ENCODE assay signal across 26 cellular contexts in genomic region chr12:60191271-60191670, GRCh38.
"Had no signal": no experiment of that assay in that cellular context is flagged by ENCODE, and none has a peak within 500 bp of the region (broad histone marks: within the 10 kb centered on the region; RNA-seq: fewer than 3 reads in every experiment).

No MANE protein-coding gene starts in this region.

- H3K27ac Mint-ChIP-seq: nephron; neural progenitor cell; progenitor cell of endocrine pancreas; stimulated activated effector memory CD8-positive, alpha-beta T cell treated with anti-CD3 and anti-CD28 coated beads, Interleukin-12 subunit alpha, Interleukin-12 subunit beta, amount 100 ng/mL, for 72 hours; stimulated activated naive B cell treated with anti-CD40 and anti-IgM and Interleukin-4, amounts not matched to agents 10 μg/mL and 1 μg/mL and 100 μg/mL, for 72 hours; stimulated activated naive CD8-positive, alpha-beta T cell treated with anti-CD3 and anti-CD28 coated beads, Interleukin-15, Interleukin-2, amounts not matched to agents 100 ng/mL and 50 ng/mL, for 24 hours had no signal

- H3K4me3 Mint-ChIP-seq: nephron; neural progenitor cell; stimulated activated effector memory CD8-positive, alpha-beta T cell treated with anti-CD3 and anti-CD28 coated beads, Interleukin-12 subunit alpha, Interleukin-12 subunit beta, amount 100 ng/mL, for 72 hours; stimulated activated naive B cell treated with anti-CD40 and anti-IgM and Interleukin-4, amounts not matched to agents 10 μg/mL and 1 μg/mL and 100 μg/mL, for 72 hours; stimulated activated naive CD8-positive, alpha-beta T cell treated with anti-CD3 and anti-CD28 coated beads, Interleukin-15, Interleukin-2, amounts not matched to agents 100 ng/mL and 50 ng/mL, for 24 hours had no signal

- DNase-seq: occipital lobe; ovary; posterior cingulate gyrus; psoas muscle; right cardiac atrium; right lobe of liver; sigmoid colon; small intestine; stimulated activated CD4-positive, alpha-beta T cell treated with anti-CD3 and anti-CD28 coated beads, Interleukin-15, amount 100 ng/mL, for 24 hours; stimulated activated CD4-positive, alpha-beta T cell treated with anti-CD3 and anti-CD28 coated beads, Interleukin-2, amount 100 ng/mL, for 24 hours; stimulated activated CD4-positive, alpha-beta T cell treated with anti-CD3 and anti-CD28 coated beads, Interleukin-2, amount 100 ng/mL, for 48 hours; stimulated activated CD4-positive, alpha-beta T cell treated with anti-CD3 and anti-CD28 coated beads, Interleukin-4, amount 100 ng/mL, for 24 hours; stimulated activated naive B cell treated with anti-CD40 and anti-IgM and Interleukin-4, amounts not matched to agents 10 μg/mL and 1 μg/mL and 100 μg/mL, for 72 hours; stimulated activated naive CD4-positive, alpha-beta T cell treated with Interleukin-2 at 50 U/mL for 16 hours; stomach; thyroid gland; upper lobe of left lung had no signal

- H3K79me2 ChIP-seq: parathyroid adenoma had no signal

- ATAC-seq: psoas muscle; right cardiac atrium; right lobe of liver; stimulated activated effector memory CD8-positive, alpha-beta T cell treated with anti-CD3 and anti-CD28 coated beads, Interleukin-12 subunit alpha, Interleukin-12 subunit beta, amount 100 ng/mL, for 72 hours; stimulated activated naive B cell treated with anti-CD40 and anti-IgM and Interleukin-4, amounts not matched to agents 10 μg/mL and 1 μg/mL and 100 μg/mL, for 72 hours had no signal

- H3K9ac ChIP-seq: neural progenitor cell, parathyroid adenoma had no signal

- H2AFZ ChIP-seq: neural progenitor cell, parathyroid adenoma had no signal

- H3K4me1 ChIP-seq: neural progenitor cell, parathyroid adenoma, psoas muscle, right lobe of liver, sigmoid colon, stomach, thyroid gland, tibial nerve, upper lobe of left lung, vagina had no signal

- H3K36me3 Mint-ChIP-seq: neural progenitor cell; stimulated activated effector memory CD8-positive, alpha-beta T cell treated with anti-CD3 and anti-CD28 coated beads, Interleukin-12 subunit alpha, Interleukin-12 subunit beta, amount 100 ng/mL, for 72 hours; stimulated activated naive B cell treated with anti-CD40 and anti-IgM and Interleukin-4, amounts not matched to agents 10 μg/mL and 1 μg/mL and 100 μg/mL, for 72 hours had no signal

- H3K9me3 ChIP-seq: ovary, psoas muscle, right lobe of liver, sigmoid colon, stomach, thoracic aorta, thyroid gland, tibial nerve, upper lobe of left lung, vagina had no signal

- H3K27ac ChIP-seq: neural progenitor cell, ovary, parathyroid adenoma, psoas muscle, right lobe of liver, sigmoid colon, stomach, thoracic aorta, thyroid gland, tibial nerve, upper lobe of left lung, vagina had no signal

- H3K27me3 ChIP-seq: neural progenitor cell, right lobe of liver, sigmoid colon, stomach, thyroid gland, tibial nerve, upper lobe of left lung, vagina had no signal

- H3K9me3 Mint-ChIP-seq: stimulated activated naive B cell treated with anti-CD40 and anti-IgM and Interleukin-4, amounts not matched to agents 10 μg/mL and 1 μg/mL and 100 μg/mL, for 72 hours had no signal

- H3K36me3 ChIP-seq: neural progenitor cell, ovary, right lobe of liver, sigmoid colon, stomach, thoracic aorta, thyroid gland, tibial nerve, upper lobe of left lung, vagina had no signal

- H3K27me3 Mint-ChIP-seq: progenitor cell of endocrine pancreas; stimulated activated naive B cell treated with anti-CD40 and anti-IgM and Interleukin-4, amounts not matched to agents 10 μg/mL and 1 μg/mL and 100 μg/mL, for 72 hours; stimulated activated naive CD8-positive, alpha-beta T cell treated with anti-CD3 and anti-CD28 coated beads, Interleukin-15, Interleukin-2, amounts not matched to agents 100 ng/mL and 50 ng/mL, for 24 hours had no signal

- H3K4me1 Mint-ChIP-seq: nephron; neural progenitor cell; stimulated activated effector memory CD8-positive, alpha-beta T cell treated with anti-CD3 and anti-CD28 coated beads, Interleukin-12 subunit alpha, Interleukin-12 subunit beta, amount 100 ng/mL, for 72 hours; stimulated activated naive B cell treated with anti-CD40 and anti-IgM and Interleukin-4, amounts not matched to agents 10 μg/mL and 1 μg/mL and 100 μg/mL, for 72 hours had no signal

- H3K4me3 ChIP-seq: neural progenitor cell, ovary, psoas muscle, right lobe of liver, sigmoid colon, stomach, thoracic aorta, thyroid gland, tibial nerve, upper lobe of left lung, vagina had no signal

- H3K4me2 ChIP-seq: neural progenitor cell had no signal
